In the genomic region with DNA sequence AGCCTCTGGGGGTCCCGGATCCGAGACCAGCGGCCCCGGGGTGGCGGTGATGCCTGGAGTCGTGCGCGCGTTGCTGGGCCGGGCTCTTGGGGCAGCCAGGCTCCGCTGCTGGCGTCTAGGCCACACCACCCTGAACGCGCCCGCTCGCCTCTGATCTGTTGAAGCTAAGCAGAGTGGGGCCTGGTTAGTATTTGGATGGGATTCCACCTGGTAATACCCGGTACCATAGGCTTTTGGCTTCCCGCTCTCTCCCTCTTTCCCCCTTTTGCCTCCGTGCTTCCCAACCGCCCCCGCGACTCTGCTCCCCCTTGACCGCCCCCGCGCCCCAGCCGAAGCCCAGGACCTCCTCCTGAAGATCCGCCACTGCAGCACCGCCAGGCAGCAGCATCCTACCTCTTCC, we compare ENCODE assay signal across 7 cellular contexts.
DNase-seq lines count a peak whose midpoint lies in the region; ATAC-seq and TF ChIP-seq lines count a peak whose summit lies in the region.

No MANE protein-coding gene starts in this region.

- ATAC-seq in GM23338: no peak
- no peak for ATAC-seq in GM19455 (IDR thresholded peaks at IDR 0.05; ENCODE audit: unreplicated experiment)
- ATAC-seq in GM21786 (IDR thresholded peaks at IDR 0.05; ENCODE audit: unreplicated experiment): no peak
- no peak for ATAC-seq in GM21619 (IDR thresholded peaks at IDR 0.05; ENCODE audit: unreplicated experiment)

- no peak overlapping the region for H3K27ac Mint-ChIP-seq in GM23338

- H3K4me3 ChIP-seq in GM23338 (no peak overlapping the region), mesodermal cell (ENCODE audit: extremely low read depth, insufficient read depth, low read length, poor library complexity, severe bottlenecking) (peak overlapping the region; percentile 30)

- H3K27me3 ChIP-seq in GM23338 (ENCODE audit: insufficient read depth): 0 out of 2 replicates have a peak, but pooled peaks cover 3% of the 10 kb centered on the region

- peaks cover 20% of the 10 kb centered on the region for H3K27me3 Mint-ChIP-seq in GM23338 (ENCODE audit: insufficient read depth, low read depth, poor library complexity)

- H3K79me2 ChIP-seq in GM23338 (replicated peaks; ENCODE audit: insufficient read depth): no peaks in the 10 kb centered on the region

- no peaks in the 10 kb centered on the region for H3F3A ChIP-seq in GM23338 (replicated peaks; ENCODE audit: low read depth)

- H3K9me3 ChIP-seq in mesodermal cell (ENCODE audit: control insufficient read depth, low read length): peaks cover 48% of the 10 kb centered on the region

- H3K36me3 ChIP-seq in GM23338 (ENCODE audit: insufficient read depth) (no peaks in the 10 kb centered on the region), mesodermal cell (ENCODE audit: control insufficient read depth, insufficient read depth, low read length) (no peaks in the 10 kb centered on the region)

- H3K4me1 Mint-ChIP-seq in GM23338: no peaks in the 10 kb centered on the region

- no peak overlapping the region for H2AFZ ChIP-seq in GM23338

- no peaks in the 10 kb centered on the region for H3K9me2 ChIP-seq in GM23338 (ENCODE audit: insufficient read depth)

- H3K36me3 Mint-ChIP-seq in GM23338 (ENCODE audit: low read depth): peaks cover 56% of the 10 kb centered on the region

- DNase-seq in GM23338 (ENCODE audit: low spot score) (peak; percentile 70), NCI-H2227 treated with DMSO at 0.1 percent for 48 hours (lab: John Stamatoyannopoulos, UW) (peak; percentile 42), cerebellar cortex (ENCODE audit: low spot score) (peak; percentile 24)

- no peak overlapping the region for H3K27ac ChIP-seq in GM23338 (ENCODE audit: low read depth)
- no peak overlapping the region for H3K27ac ChIP-seq in mesodermal cell (ENCODE audit: low read depth, low read length, severe bottlenecking)

- no peaks in the 10 kb centered on the region for H4K20me1 ChIP-seq in GM23338 (replicated peaks; ENCODE audit: insufficient read depth)

- WGBS in mesodermal cell (ENCODE audit: insufficient coverage in 2 of 2), 2 experiments: 81 to 85% methylated on average over 18 to 19 of the region's 28 CpGs

- H3K4me3 Mint-ChIP-seq in GM23338: no peak overlapping the region

- no peak for TF ChIP-seq CTCF in GM23338 (conservative IDR thresholded peaks at IDR 0.05; ENCODE audit: low read depth in 2 of 2)

- H3K9me3 Mint-ChIP-seq in GM23338: peaks cover 97% of the 10 kb centered on the region

- H3K4me2 ChIP-seq in GM23338: no peak overlapping the region

- no peaks in the 10 kb centered on the region for H3K4me1 ChIP-seq in GM23338 (ENCODE audit: insufficient read depth)
- no peaks in the 10 kb centered on the region for H3K4me1 ChIP-seq in mesodermal cell (ENCODE audit: control insufficient read depth, insufficient read depth, low read length, poor library complexity, severe bottlenecking)

TF ChIP-seq in GM23338, 12 proteins besides CTCF, POLR2A, EP300 and RAD21 (continues in another document):
- TF ChIP-seq NANOG (IDR thresholded peaks at IDR 0.05; ENCODE audit: borderline replicate concordance) (no peak), CREB1 (CRISPR knock-in tag; IDR thresholded peaks at IDR 0.05; ENCODE audit: low read depth) (no peak), JUNB (IDR thresholded peaks at IDR 0.05; ENCODE audit: unreplicated experiment) (no peak), POLR2AphosphoS5 (IDR thresholded peaks at IDR 0.05; ENCODE audit: low read depth) (no peak), ZNF114 (CRISPR knock-in tag; IDR thresholded peaks at IDR 0.05) (no peak), STAT1 (IDR thresholded peaks at IDR 0.05; ENCODE audit: unreplicated experiment) (no peak), EZH2phosphoT487 (IDR thresholded peaks at IDR 0.05; ENCODE audit: unreplicated experiment) (no peak), REST (IDR thresholded peaks at IDR 0.05; ENCODE audit: unreplicated experiment) (no peak), EZH2 (IDR thresholded peaks at IDR 0.05; ENCODE audit: low read depth, unreplicated experiment) (no peak), ZNF331 (CRISPR knock-in tag; IDR thresholded peaks at IDR 0.05; ENCODE audit: low read depth) (no peak)
- TF ChIP-seq, protein P1, sequence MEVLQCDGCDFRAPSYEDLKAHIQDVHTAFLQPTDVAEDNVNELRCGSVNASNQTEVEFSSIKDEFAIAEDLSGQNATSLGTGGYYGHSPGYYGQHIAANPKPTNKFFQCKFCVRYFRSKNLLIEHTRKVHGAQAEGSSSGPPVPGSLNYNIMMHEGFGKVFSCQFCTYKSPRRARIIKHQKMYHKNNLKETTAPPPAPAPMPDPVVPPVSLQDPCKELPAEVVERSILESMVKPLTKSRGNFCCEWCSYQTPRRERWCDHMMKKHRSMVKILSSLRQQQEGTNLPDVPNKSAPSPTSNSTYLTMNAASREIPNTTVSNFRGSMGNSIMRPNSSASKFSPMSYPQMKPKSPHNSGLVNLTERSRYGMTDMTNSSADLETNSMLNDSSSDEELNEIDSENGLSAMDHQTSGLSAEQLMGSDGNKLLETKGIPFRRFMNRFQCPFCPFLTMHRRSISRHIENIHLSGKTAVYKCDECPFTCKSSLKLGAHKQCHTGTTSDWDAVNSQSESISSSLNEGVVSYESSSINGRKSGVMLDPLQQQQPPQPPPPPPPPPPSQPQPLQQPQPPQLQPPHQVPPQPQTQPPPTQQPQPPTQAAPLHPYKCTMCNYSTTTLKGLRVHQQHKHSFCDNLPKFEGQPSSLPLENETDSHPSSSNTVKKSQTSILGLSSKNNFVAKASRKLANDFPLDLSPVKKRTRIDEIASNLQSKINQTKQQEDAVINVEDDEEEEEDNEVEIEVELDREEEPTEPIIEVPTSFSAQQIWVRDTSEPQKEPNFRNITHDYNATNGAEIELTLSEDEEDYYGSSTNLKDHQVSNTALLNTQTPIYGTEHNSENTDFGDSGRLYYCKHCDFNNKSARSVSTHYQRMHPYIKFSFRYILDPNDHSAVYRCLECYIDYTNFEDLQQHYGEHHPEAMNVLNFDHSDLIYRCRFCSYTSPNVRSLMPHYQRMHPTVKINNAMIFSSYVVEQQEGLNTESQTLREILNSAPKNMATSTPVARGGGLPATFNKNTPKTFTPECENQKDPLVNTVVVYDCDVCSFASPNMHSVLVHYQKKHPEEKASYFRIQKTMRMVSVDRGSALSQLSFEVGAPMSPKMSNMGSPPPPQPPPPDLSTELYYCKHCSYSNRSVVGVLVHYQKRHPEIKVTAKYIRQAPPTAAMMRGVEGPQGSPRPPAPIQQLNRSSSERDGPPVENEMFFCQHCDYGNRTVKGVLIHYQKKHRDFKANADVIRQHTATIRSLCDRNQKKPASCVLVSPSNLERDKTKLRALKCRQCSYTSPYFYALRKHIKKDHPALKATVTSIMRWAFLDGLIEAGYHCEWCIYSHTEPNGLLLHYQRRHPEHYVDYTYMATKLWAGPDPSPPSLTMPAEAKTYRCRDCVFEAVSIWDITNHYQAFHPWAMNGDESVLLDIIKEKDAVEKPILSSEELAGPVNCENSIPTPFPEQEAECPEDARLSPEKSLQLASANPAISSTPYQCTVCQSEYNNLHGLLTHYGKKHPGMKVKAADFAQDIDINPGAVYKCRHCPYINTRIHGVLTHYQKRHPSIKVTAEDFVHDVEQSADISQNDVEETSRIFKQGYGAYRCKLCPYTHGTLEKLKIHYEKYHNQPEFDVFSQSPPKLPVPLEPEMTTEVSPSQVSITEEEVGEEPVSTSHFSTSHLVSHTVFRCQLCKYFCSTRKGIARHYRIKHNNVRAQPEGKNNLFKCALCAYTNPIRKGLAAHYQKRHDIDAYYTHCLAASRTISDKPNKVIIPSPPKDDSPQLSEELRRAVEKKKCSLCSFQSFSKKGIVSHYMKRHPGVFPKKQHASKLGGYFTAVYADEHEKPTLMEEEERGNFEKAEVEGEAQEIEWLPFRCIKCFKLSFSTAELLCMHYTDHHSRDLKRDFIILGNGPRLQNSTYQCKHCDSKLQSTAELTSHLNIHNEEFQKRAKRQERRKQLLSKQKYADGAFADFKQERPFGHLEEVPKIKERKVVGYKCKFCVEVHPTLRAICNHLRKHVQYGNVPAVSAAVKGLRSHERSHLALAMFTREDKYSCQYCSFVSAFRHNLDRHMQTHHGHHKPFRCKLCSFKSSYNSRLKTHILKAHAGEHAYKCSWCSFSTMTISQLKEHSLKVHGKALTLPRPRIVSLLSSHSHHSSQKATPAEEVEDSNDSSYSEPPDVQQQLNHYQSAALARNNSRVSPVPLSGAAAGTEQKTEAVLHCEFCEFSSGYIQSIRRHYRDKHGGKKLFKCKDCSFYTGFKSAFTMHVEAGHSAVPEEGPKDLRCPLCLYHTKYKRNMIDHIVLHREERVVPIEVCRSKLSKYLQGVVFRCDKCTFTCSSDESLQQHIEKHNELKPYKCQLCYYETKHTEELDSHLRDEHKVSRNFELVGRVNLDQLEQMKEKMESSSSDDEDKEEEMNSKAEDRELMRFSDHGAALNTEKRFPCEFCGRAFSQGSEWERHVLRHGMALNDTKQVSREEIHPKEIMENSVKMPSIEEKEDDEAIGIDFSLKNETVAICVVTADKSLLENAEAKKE (CRISPR knock-in tag; IDR thresholded peaks at IDR 0.05): no peak
